8 cellular contexts compared by ENCODE assay signal in the genomic region with DNA sequence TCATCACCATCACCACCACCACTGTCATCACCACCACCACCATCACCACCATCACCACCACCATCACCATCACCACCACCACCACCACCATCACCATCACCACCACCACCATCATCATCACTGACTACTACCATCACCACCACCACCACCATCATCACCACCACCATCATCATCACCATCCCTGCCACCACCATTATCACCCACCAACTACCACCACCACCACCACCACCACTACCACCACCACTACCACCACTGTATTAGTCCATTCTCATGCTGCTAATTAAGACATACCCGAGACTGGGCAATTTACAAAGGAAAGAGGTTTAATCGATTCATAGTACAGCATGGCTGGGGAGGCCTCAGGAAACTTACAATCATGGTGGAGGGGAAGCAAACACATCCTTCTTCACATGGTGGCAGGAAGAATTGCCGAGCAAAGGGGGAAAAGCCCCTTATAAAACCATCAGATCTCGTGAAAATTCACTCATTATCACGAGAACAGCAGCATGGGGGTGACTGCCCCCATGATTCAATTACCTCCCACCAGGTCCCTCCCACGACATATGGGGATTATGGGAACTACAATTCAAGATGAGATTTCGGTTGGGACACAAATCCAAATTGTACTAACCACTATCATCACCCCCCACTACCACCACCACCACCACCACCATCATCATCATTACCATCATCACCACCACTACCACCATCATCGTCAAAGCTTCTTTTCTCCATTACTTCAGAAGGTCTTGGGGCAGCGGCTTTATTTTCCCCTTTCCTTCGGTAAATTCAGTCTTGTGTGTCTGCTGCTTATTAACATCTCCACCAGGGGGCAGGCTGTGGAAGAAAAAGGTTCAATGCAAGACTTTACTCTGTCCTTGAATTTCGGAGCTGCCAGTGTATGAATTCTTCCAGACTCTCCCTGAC. TPM values are rescaled to one million over a fixed set of nuclear protein-coding genes. Genes with fewer than 3 reads are reported as not detected.
DNase-seq lines count a peak whose midpoint lies in the region; ATAC-seq and TF ChIP-seq lines count a peak whose summit lies in the region.
"Not testable (repeated sequence)": the region's sequence is repeated elsewhere in the genome, so short reads cannot be mapped to it uniquely, and the experiment has no call there.

No MANE protein-coding gene starts in this region.

- DNase-seq in CMK (ENCODE audit: low read depth) = peak; percentile 66
- peak; percentile 73 for DNase-seq in HEK293T (ENCODE audit: extremely low spot score)
- DNase-seq in NCI-H2196 treated with DMSO at 0.1 percent for 48 hours (lab: John Stamatoyannopoulos, UW; ENCODE audit: unreplicated experiment) = peak; percentile 45
- DNase-seq in T-helper 2 cell = peak in 3 of 5 experiments; percentile 11 to 55 (median 22)
- DNase-seq in amniotic stem cell (lab: John Stamatoyannopoulos, UW) = peak; percentile 61
- peak; percentile 74 for DNase-seq in globus pallidus (ENCODE audit: low spot score)
- DNase-seq in natural killer cell = not testable (repeated sequence)
- DNase-seq in stimulated activated CD8-positive, alpha-beta memory T cell treated with anti-CD3 and anti-CD28 coated beads, Interleukin-4, amount 100 ng/mL, for 48 hours = peak; percentile 73

- H3K27ac Mint-ChIP-seq in natural killer cell = peak overlapping the region in 1 of 2 donors; percentile 50

- ATAC-seq in natural killer cell = peak in 1 of 3 donors; percentile 63

- not testable (repeated sequence) for H3K9me3 Mint-ChIP-seq in natural killer cell

- CTCF ChIA-PET in HEK293T (lab: Yijun Ruan, JAX) = interaction anchor here (0.5 to 1.6 kb wide), 13 partner anchors 9 to 491 kb away, joined by 3 to 13 read pairs (median 3); a partner anchor contains a TSS

- not testable (repeated sequence) for H3K4me1 Mint-ChIP-seq in natural killer cell

- not testable (repeated sequence) for H3K4me3 Mint-ChIP-seq in natural killer cell

- POLR2A ChIA-PET in HEK293T (lab: Yijun Ruan, JAX) = interaction anchor here (0.9 kb wide), 1 partner anchor 473 kb away, joined by 3 read pairs; no protein-coding TSS in a partner anchor

- H3K27me3 Mint-ChIP-seq in natural killer cell (ENCODE audit: low read depth in 2 of 2) = peaks cover 9 to 11% of the 10 kb centered on the region in 2 donors

- TF ChIP-seq CTCF in natural killer cell (IDR thresholded peaks at IDR 0.05) = peak; percentile 49

- H3K36me3 Mint-ChIP-seq in natural killer cell = not testable (repeated sequence)

- intact Hi-C loops in natural killer cell (cut with micrococcal nuclease) = not testable (repeated sequence)

RNA-seq across cellular contexts. Expression of a gene that starts 53.6 kb away (rescaled TPM):
- 100 to 1,000 TPM in 2 of 3 donors, 10 to 100 TPM in 1; 93.2 to 109 (median 101) TPM for total RNA-seq in natural killer cell
